20 cellular contexts compared by ENCODE assay signal in genomic region chr3:12473503-12473902, GRCh38.
"Had no signal": no experiment of that assay in that cellular context is flagged by ENCODE, and none has a peak within 500 bp of the region (broad histone marks: within the 10 kb centered on the region; RNA-seq: fewer than 3 reads in every experiment).

No MANE protein-coding gene starts in this region.

- H3K4me1 Mint-ChIP-seq: brain; central memory CD8-positive, alpha-beta T cell; naive B cell had no signal

- H3K27ac ChIP-seq: esophagus squamous epithelium, neutrophil, tibial nerve, vagina had no signal

- H3K9me3 ChIP-seq: esophagus squamous epithelium, neutrophil, tibial nerve, vagina had no signal

- ATAC-seq: activated naive CD4-positive, alpha-beta T cell treated with anti-CD3 and anti-CD28 coated beads, Interleukin-2, amount 50 U/mL, for 72 hours; activated T-cell treated with anti-CD3 and anti-CD28 coated beads, Interleukin-2, amount 50 U/mL, for 4 hours; left lobe of liver had no signal

- DNase-seq: activated B cell treated with CpG ODN at 0.5 μM for 24 hours; activated CD4-positive, alpha-beta T cell treated with anti-CD3 and anti-CD28 coated beads, Interleukin-2, amount 50 U/mL, for 1 hour; activated gamma-delta T cell; activated T-cell treated with anti-CD3 and anti-CD28 coated beads, Interleukin-2, amount 50 U/mL, for 4 hours; amygdala; cortex of kidney; effector CD8-positive, alpha-beta T cell; esophagus squamous epithelium; mammary epithelial cell; naive B cell; stimulated activated CD4-positive, alpha-beta T cell treated with anti-CD3 and anti-CD28 coated beads, Interleukin-2, amount 100 ng/mL, for 48 hours; stimulated activated naive CD4-positive, alpha-beta T cell treated with Interleukin-2 at 50 U/mL for 16 hours; substantia nigra had no signal

- H3K36me3 Mint-ChIP-seq: activated naive CD4-positive, alpha-beta T cell treated with anti-CD3 and anti-CD28 coated beads, Interleukin-2, amount 50 U/mL, for 72 hours; brain; naive B cell had no signal

- H3K4me3 ChIP-seq: esophagus squamous epithelium, tibial nerve, vagina had no signal

- H3K27me3 ChIP-seq: esophagus squamous epithelium, neutrophil, tibial nerve, vagina had no signal

- H3K4me3 Mint-ChIP-seq: activated B cell treated with CpG ODN at 0.5 μM for 24 hours; activated T-cell treated with anti-CD3 and anti-CD28 coated beads, Interleukin-2, amount 50 U/mL, for 4 hours; brain; central memory CD8-positive, alpha-beta T cell; naive B cell had no signal

- H3K36me3 ChIP-seq: esophagus squamous epithelium, neutrophil, tibial nerve, vagina had no signal

- H3K27ac Mint-ChIP-seq: activated B cell treated with CpG ODN at 0.5 μM for 24 hours, brain, naive B cell had no signal

- H3K9me3 Mint-ChIP-seq: activated B cell treated with CpG ODN at 0.5 μM for 24 hours; activated naive CD4-positive, alpha-beta T cell treated with anti-CD3 and anti-CD28 coated beads, Interleukin-2, amount 50 U/mL, for 72 hours; activated T-cell treated with anti-CD3 and anti-CD28 coated beads, Interleukin-2, amount 50 U/mL, for 4 hours; brain; central memory CD8-positive, alpha-beta T cell; naive B cell had no signal
